ENCODE assay signal across 1 cellular context in the genomic region with DNA sequence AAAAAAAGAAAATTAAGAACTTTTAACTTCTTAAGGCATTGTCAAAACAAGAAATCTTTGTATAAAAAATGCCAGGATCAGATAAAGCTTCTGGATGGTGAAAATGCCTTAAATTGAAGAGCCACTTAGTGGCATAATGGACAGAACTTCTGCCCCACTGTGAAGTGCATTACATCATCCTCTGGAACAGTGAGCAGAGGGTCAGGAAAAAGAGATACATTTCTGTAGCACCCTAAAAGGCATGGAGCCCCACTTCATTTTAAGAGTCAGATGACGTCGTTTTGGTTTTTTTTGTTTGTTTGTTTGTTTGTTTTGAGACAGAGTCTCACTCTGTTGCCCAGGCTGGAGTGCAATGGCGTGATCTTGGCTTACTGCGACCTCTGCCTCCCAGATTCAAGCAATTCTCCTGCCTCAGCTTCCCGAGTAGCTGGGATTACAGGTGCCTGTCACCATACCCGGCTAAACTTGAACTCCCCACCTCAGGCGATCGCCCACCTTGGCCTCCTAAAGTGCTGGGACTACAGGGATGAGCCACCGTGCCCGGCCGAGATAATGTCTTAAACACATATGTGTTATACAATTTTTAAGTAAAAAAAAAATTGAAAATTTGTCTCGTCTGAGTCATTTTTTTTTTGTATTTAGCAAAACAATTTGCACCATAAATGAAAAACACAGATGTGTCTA.
TF ChIP-seq lines count a peak whose summit lies in the region.

No MANE protein-coding gene starts in this region.

TF ChIP-seq in HepG2, 621 proteins besides CTCF, POLR2A, EP300 and RAD21:
- TF ChIP-seq ZFP36L2 (CRISPR knock-in tag; IDR thresholded peaks at IDR 0.05), result no peak
- no peak for TF ChIP-seq CAMTA2 (CRISPR knock-in tag; IDR thresholded peaks at IDR 0.05; ENCODE audit: borderline replicate concordance)
- no peak for TF ChIP-seq TFDP2 (CRISPR knock-in tag; IDR thresholded peaks at IDR 0.05)
- TF ChIP-seq ATF7 (IDR thresholded peaks at IDR 0.05), result peak; percentile 76
- no peak for TF ChIP-seq ATF7 (CRISPR knock-in tag; IDR thresholded peaks at IDR 0.05)
- TF ChIP-seq FUBP1 (CRISPR knock-in tag; IDR thresholded peaks at IDR 0.05; ENCODE audit: borderline replicate concordance), result no peak
- no peak for TF ChIP-seq ISX (CRISPR knock-in tag; conservative IDR thresholded peaks at IDR 0.05)
- TF ChIP-seq NR2F1 (CRISPR knock-in tag; IDR thresholded peaks at IDR 0.05), result no peak
- TF ChIP-seq ZMYM3 (CRISPR knock-in tag; IDR thresholded peaks at IDR 0.05), result no peak
- TF ChIP-seq KAT8 (CRISPR knock-in tag; IDR thresholded peaks at IDR 0.05), result no peak
- no peak for TF ChIP-seq RORA (CRISPR knock-in tag; IDR thresholded peaks at IDR 0.05)
- TF ChIP-seq ATAD3A (CRISPR knock-in tag; IDR thresholded peaks at IDR 0.05), result no peak
- no peak for TF ChIP-seq KDM5B (CRISPR knock-in tag; IDR thresholded peaks at IDR 0.05; ENCODE audit: borderline replicate concordance)
- TF ChIP-seq RFX3 (CRISPR knock-in tag; IDR thresholded peaks at IDR 0.05), result no peak
- 0 out of 2 replicates have a peak, but pooled peaks have one; percentile 8 for TF ChIP-seq CREB1 (IDR thresholded peaks at IDR 0.05)
- TF ChIP-seq CREB1 (CRISPR knock-in tag; IDR thresholded peaks at IDR 0.05), result no peak
- no peak for TF ChIP-seq CENPX (CRISPR knock-in tag; IDR thresholded peaks at IDR 0.05)
- TF ChIP-seq, protein P1, sequence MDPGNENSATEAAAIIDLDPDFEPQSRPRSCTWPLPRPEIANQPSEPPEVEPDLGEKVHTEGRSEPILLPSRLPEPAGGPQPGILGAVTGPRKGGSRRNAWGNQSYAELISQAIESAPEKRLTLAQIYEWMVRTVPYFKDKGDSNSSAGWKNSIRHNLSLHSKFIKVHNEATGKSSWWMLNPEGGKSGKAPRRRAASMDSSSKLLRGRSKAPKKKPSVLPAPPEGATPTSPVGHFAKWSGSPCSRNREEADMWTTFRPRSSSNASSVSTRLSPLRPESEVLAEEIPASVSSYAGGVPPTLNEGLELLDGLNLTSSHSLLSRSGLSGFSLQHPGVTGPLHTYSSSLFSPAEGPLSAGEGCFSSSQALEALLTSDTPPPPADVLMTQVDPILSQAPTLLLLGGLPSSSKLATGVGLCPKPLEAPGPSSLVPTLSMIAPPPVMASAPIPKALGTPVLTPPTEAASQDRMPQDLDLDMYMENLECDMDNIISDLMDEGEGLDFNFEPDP (CRISPR knock-in tag; conservative IDR thresholded peaks at IDR 0.05), result no peak
